36 cellular contexts compared by ENCODE assay signal in genomic region chr5:42225009-42225408, GRCh38.
"Had no signal": no experiment of that assay in that cellular context is flagged by ENCODE, and none has a peak within 500 bp of the region (broad histone marks: within the 10 kb centered on the region; RNA-seq: fewer than 3 reads in every experiment).

No MANE protein-coding gene starts in this region.

- H3K27me3 Mint-ChIP-seq: activated CD4-positive, alpha-beta memory T cell treated with anti-CD3 and anti-CD28 coated beads, Interleukin-2, amount 10 ng/mL, durations not matched to agents 7 days and 5 days; activated CD4-positive, alpha-beta T cell treated with anti-CD3 and anti-CD28 coated beads for 36 hours; activated CD8-positive, alpha-beta memory T cell treated with anti-CD3 and anti-CD28 coated beads, Interleukin-2, amount 10 ng/mL, durations not matched to agents 7 days and 5 days; activated naive CD4-positive, alpha-beta T cell treated with anti-CD3 and anti-CD28 coated beads, Interleukin-2, amount 10 ng/mL, durations not matched to agents 7 days and 5 days; activated naive CD4-positive, alpha-beta T cell treated with anti-CD3 and anti-CD28 coated beads, Interleukin-2, amount 50 U/mL, for 24 hours; activated naive CD8-positive, alpha-beta T cell; activated naive CD8-positive, alpha-beta T cell treated with anti-CD3 and anti-CD28 coated beads, Interleukin-2, amount 10 ng/mL, durations not matched to agents 7 days and 5 days; activated naive CD8-positive, alpha-beta T cell treated with anti-CD3 and anti-CD28 coated beads, Interleukin-2, amount 50 U/mL, for 24 hours; activated T-cell treated with anti-CD3 and anti-CD28 coated beads, Interleukin-2, amount 50 U/mL, for 24 hours; central memory CD8-positive, alpha-beta T cell had no signal

- H3K4me1 ChIP-seq: ascending aorta had no signal

- H3K9me3 ChIP-seq: ascending aorta had no signal

- H3K9me3 Mint-ChIP-seq: activated CD4-positive, alpha-beta memory T cell treated with anti-CD3 and anti-CD28 coated beads, Interleukin-2, amount 10 ng/mL, durations not matched to agents 7 days and 5 days; activated CD4-positive, alpha-beta T cell treated with anti-CD3 and anti-CD28 coated beads, Interleukin-2, amount 10 ng/mL, durations not matched to agents 7 days and 5 days; activated naive CD4-positive, alpha-beta T cell treated with anti-CD3 and anti-CD28 coated beads, Interleukin-2, amount 10 ng/mL, durations not matched to agents 7 days and 5 days; activated naive CD4-positive, alpha-beta T cell treated with anti-CD3 and anti-CD28 coated beads, Interleukin-2, amount 50 U/mL, for 24 hours; activated naive CD8-positive, alpha-beta T cell treated with anti-CD3 and anti-CD28 coated beads, Interleukin-2, amount 10 ng/mL, durations not matched to agents 7 days and 5 days; activated naive CD8-positive, alpha-beta T cell treated with anti-CD3 and anti-CD28 coated beads, Interleukin-2, amount 50 U/mL, for 24 hours; activated T-cell treated with anti-CD3 and anti-CD28 coated beads, Interleukin-2, amount 50 U/mL, for 24 hours; activated T-helper 2 cell treated with anti-CD3 and anti-CD28 coated beads, Interferon-gamma antibody, Interleukin-2, Interleukin-4, amounts not matched to agents 10 μg/mL and 5 μg/mL and 100 μg/mL, durations not matched to agents 14 hours and 24 hours and 36 hours; central memory CD8-positive, alpha-beta T cell; T-helper 1 cell treated with Interleukin-12 subunit alpha and Interleukin-12 subunit beta and Interleukin-4 antibody, amounts not matched to agents 30 μg/mL and 1 μg/mL, for 36 hours; T-helper 2 cell treated with Interferon-gamma antibody and Interleukin-4, amounts not matched to agents 5 μg/mL and 100 μg/mL, for 36 hours had no signal

- H3K36me3 Mint-ChIP-seq: activated CD8-positive, alpha-beta memory T cell treated with anti-CD3 and anti-CD28 coated beads, Interleukin-2, amount 10 ng/mL, durations not matched to agents 7 days and 5 days; activated naive CD4-positive, alpha-beta T cell treated with anti-CD3 and anti-CD28 coated beads, Interleukin-2, amount 10 ng/mL, durations not matched to agents 7 days and 5 days; activated naive CD4-positive, alpha-beta T cell treated with anti-CD3 and anti-CD28 coated beads, Interleukin-2, amount 50 U/mL, for 24 hours; activated naive CD8-positive, alpha-beta T cell; activated naive CD8-positive, alpha-beta T cell treated with anti-CD3 and anti-CD28 coated beads, Interleukin-2, amount 10 ng/mL, durations not matched to agents 7 days and 5 days; brain had no signal

- DNase-seq: activated CD4-positive, alpha-beta memory T cell treated with anti-CD3 and anti-CD28 coated beads, Interleukin-2, amount 10 ng/mL, durations not matched to agents 7 days and 5 days; activated CD4-positive, alpha-beta T cell treated with anti-CD3 and anti-CD28 coated beads for 1 hour; activated CD4-positive, alpha-beta T cell treated with anti-CD3 and anti-CD28 coated beads for 36 hours; activated CD4-positive, alpha-beta T cell treated with anti-CD3 and anti-CD28 coated beads for 48 hours; activated CD4-positive, alpha-beta T cell treated with anti-CD3 and anti-CD28 coated beads, Interleukin-2, amount 10 ng/mL, durations not matched to agents 7 days and 5 days; activated CD4-positive, alpha-beta T cell treated with anti-CD3 and anti-CD28 coated beads, Interleukin-2, amount 50 U/mL, for 48 hours; activated CD4-positive, CD25-positive, alpha-beta regulatory T cell; activated CD8-positive, alpha-beta memory T cell treated with anti-CD3 and anti-CD28 coated beads for 24 hours; activated CD8-positive, alpha-beta memory T cell treated with anti-CD3 and anti-CD28 coated beads, Interleukin-2, amount 10 ng/mL, durations not matched to agents 7 days and 5 days; activated CD8-positive, alpha-beta memory T cell treated with anti-CD3 and anti-CD28 coated beads, Interleukin-2, amount 50 U/mL, for 48 hours; activated CD8-positive, alpha-beta T cell treated with anti-CD3 and anti-CD28 coated beads, Interleukin-2, amount 10 ng/mL, durations not matched to agents 7 days and 5 days; activated effector memory CD4-positive, alpha-beta T cell treated with Interleukin-2 at 50 U/mL for 16 hours; activated gamma-delta T cell; activated naive CD4-positive, alpha-beta T cell treated with anti-CD3 and anti-CD28 coated beads, Interleukin-2, amount 10 ng/mL, durations not matched to agents 7 days and 5 days; activated naive CD4-positive, alpha-beta T cell treated with Interleukin-2 at 50 U/mL for 16 hours; activated naive CD8-positive, alpha-beta T cell treated with anti-CD3 and anti-CD28 coated beads, Interleukin-2, amount 10 ng/mL, durations not matched to agents 7 days and 5 days; activated naive CD8-positive, alpha-beta T cell treated with anti-CD3 and anti-CD28 coated beads, Interleukin-2, amount 50 U/mL, for 24 hours; activated T-cell treated with anti-CD3 and anti-CD28 coated beads, Interleukin-2, amount 50 U/mL, for 24 hours; activated T-cell treated with anti-CD3 and anti-CD28 coated beads, Interleukin-2, amount 50 U/mL, for 48 hours; amygdala; anterior cingulate cortex; caudate nucleus; cerebellar nuclear complex; T-helper 2 cell; T-helper 9 cell had no signal

- H3K36me3 ChIP-seq: ascending aorta, cardiac muscle cell had no signal

- H3K4me3 Mint-ChIP-seq: activated CD4-positive, alpha-beta memory T cell treated with anti-CD3 and anti-CD28 coated beads, Interleukin-2, amount 10 ng/mL, durations not matched to agents 7 days and 5 days; activated CD4-positive, alpha-beta T cell treated with anti-CD3 and anti-CD28 coated beads for 36 hours; activated CD4-positive, alpha-beta T cell treated with anti-CD3 and anti-CD28 coated beads, Interleukin-2, amount 10 ng/mL, durations not matched to agents 7 days and 5 days; activated CD8-positive, alpha-beta memory T cell treated with anti-CD3 and anti-CD28 coated beads, Interleukin-2, amount 10 ng/mL, durations not matched to agents 7 days and 5 days; activated CD8-positive, alpha-beta T cell treated with anti-CD3 and anti-CD28 coated beads, Interleukin-2, amount 10 ng/mL, durations not matched to agents 7 days and 5 days; activated naive CD4-positive, alpha-beta T cell treated with anti-CD3 and anti-CD28 coated beads, Interleukin-2, amount 10 ng/mL, durations not matched to agents 7 days and 5 days; activated naive CD4-positive, alpha-beta T cell treated with anti-CD3 and anti-CD28 coated beads, Interleukin-2, amount 50 U/mL, for 24 hours; activated naive CD8-positive, alpha-beta T cell; activated naive CD8-positive, alpha-beta T cell treated with anti-CD3 and anti-CD28 coated beads, Interleukin-2, amount 10 ng/mL, durations not matched to agents 7 days and 5 days; activated naive CD8-positive, alpha-beta T cell treated with anti-CD3 and anti-CD28 coated beads, Interleukin-2, amount 50 U/mL, for 24 hours; activated T-cell treated with anti-CD3 and anti-CD28 coated beads, Interleukin-2, amount 50 U/mL, for 24 hours; brain; central memory CD8-positive, alpha-beta T cell; T-helper 1 cell treated with Interleukin-12 subunit alpha and Interleukin-12 subunit beta and Interleukin-4 antibody, amounts not matched to agents 30 μg/mL and 1 μg/mL, for 36 hours; T-helper 2 cell treated with Interferon-gamma antibody and Interleukin-4, amounts not matched to agents 5 μg/mL and 100 μg/mL, for 36 hours had no signal

- H3K27me3 ChIP-seq: ascending aorta, cardiac muscle cell had no signal

- H3K4me3 ChIP-seq: ascending aorta, cardiac muscle cell had no signal

- H3K27ac ChIP-seq: ascending aorta, cardiac muscle cell, VCaP had no signal

- H3K27ac Mint-ChIP-seq: activated CD4-positive, alpha-beta memory T cell treated with anti-CD3 and anti-CD28 coated beads, Interleukin-2, amount 10 ng/mL, durations not matched to agents 7 days and 5 days; activated CD4-positive, alpha-beta T cell treated with anti-CD3 and anti-CD28 coated beads for 36 hours; activated CD4-positive, alpha-beta T cell treated with anti-CD3 and anti-CD28 coated beads, Interleukin-2, amount 10 ng/mL, durations not matched to agents 7 days and 5 days; activated CD8-positive, alpha-beta memory T cell treated with anti-CD3 and anti-CD28 coated beads, Interleukin-2, amount 10 ng/mL, durations not matched to agents 7 days and 5 days; activated CD8-positive, alpha-beta T cell treated with anti-CD3 and anti-CD28 coated beads, Interleukin-2, amount 10 ng/mL, durations not matched to agents 7 days and 5 days; activated naive CD4-positive, alpha-beta T cell treated with anti-CD3 and anti-CD28 coated beads, Interleukin-2, amount 10 ng/mL, durations not matched to agents 7 days and 5 days; activated naive CD4-positive, alpha-beta T cell treated with anti-CD3 and anti-CD28 coated beads, Interleukin-2, amount 50 U/mL, for 24 hours; activated naive CD8-positive, alpha-beta T cell; activated naive CD8-positive, alpha-beta T cell treated with anti-CD3 and anti-CD28 coated beads, Interleukin-2, amount 10 ng/mL, durations not matched to agents 7 days and 5 days; activated naive CD8-positive, alpha-beta T cell treated with anti-CD3 and anti-CD28 coated beads, Interleukin-2, amount 50 U/mL, for 24 hours; activated T-cell treated with anti-CD3 and anti-CD28 coated beads, Interleukin-2, amount 50 U/mL, for 24 hours; activated T-helper 2 cell treated with anti-CD3 and anti-CD28 coated beads, Interferon-gamma antibody, Interleukin-2, Interleukin-4, amounts not matched to agents 10 μg/mL and 5 μg/mL and 100 μg/mL, durations not matched to agents 14 hours and 24 hours and 36 hours; brain; T-helper 1 cell treated with Interleukin-12 subunit alpha and Interleukin-12 subunit beta and Interleukin-4 antibody, amounts not matched to agents 30 μg/mL and 1 μg/mL, for 36 hours; T-helper 2 cell treated with Interferon-gamma antibody and Interleukin-4, amounts not matched to agents 5 μg/mL and 100 μg/mL, for 36 hours had no signal

- H3K4me1 Mint-ChIP-seq: activated CD4-positive, alpha-beta memory T cell treated with anti-CD3 and anti-CD28 coated beads, Interleukin-2, amount 10 ng/mL, durations not matched to agents 7 days and 5 days; activated CD4-positive, alpha-beta T cell treated with anti-CD3 and anti-CD28 coated beads for 36 hours; activated CD4-positive, alpha-beta T cell treated with anti-CD3 and anti-CD28 coated beads, Interleukin-2, amount 10 ng/mL, durations not matched to agents 7 days and 5 days; activated CD8-positive, alpha-beta memory T cell treated with anti-CD3 and anti-CD28 coated beads, Interleukin-2, amount 10 ng/mL, durations not matched to agents 7 days and 5 days; activated naive CD4-positive, alpha-beta T cell treated with anti-CD3 and anti-CD28 coated beads, Interleukin-2, amount 10 ng/mL, durations not matched to agents 7 days and 5 days; activated naive CD4-positive, alpha-beta T cell treated with anti-CD3 and anti-CD28 coated beads, Interleukin-2, amount 50 U/mL, for 24 hours; activated naive CD8-positive, alpha-beta T cell treated with anti-CD3 and anti-CD28 coated beads, Interleukin-2, amount 10 ng/mL, durations not matched to agents 7 days and 5 days; activated naive CD8-positive, alpha-beta T cell treated with anti-CD3 and anti-CD28 coated beads, Interleukin-2, amount 50 U/mL, for 24 hours; brain; central memory CD8-positive, alpha-beta T cell had no signal

- ATAC-seq: activated CD4-positive, alpha-beta T cell treated with anti-CD3 and anti-CD28 coated beads for 36 hours; activated CD4-positive, CD25-positive, alpha-beta regulatory T cell treated with anti-CD3 and anti-CD28 coated beads, Interleukin-2, amount 50 U/mL, for 24 hours; activated CD8-positive, alpha-beta memory T cell treated with anti-CD3 and anti-CD28 coated beads, Interleukin-2, amount 10 ng/mL, durations not matched to agents 7 days and 5 days; activated CD8-positive, alpha-beta T cell treated with anti-CD3 and anti-CD28 coated beads, Interleukin-2, amount 10 ng/mL, durations not matched to agents 7 days and 5 days; activated naive CD8-positive, alpha-beta T cell treated with anti-CD3 and anti-CD28 coated beads, Interleukin-2, amount 50 U/mL, for 24 hours had no signal
